Comparison of ENCODE assay signal across 14 cellular contexts in genomic region chrX:137171626-137172025, GRCh38.
DNase-seq lines count a peak whose midpoint lies in the region; ATAC-seq, FAIRE-seq and TF ChIP-seq lines count a peak whose summit lies in the region.
"Had no signal": no experiment of that assay in that cellular context is flagged by ENCODE, and none has a peak within 500 bp of the region (broad histone marks: within the 10 kb centered on the region; RNA-seq: fewer than 3 reads in every experiment).

No MANE protein-coding gene starts in this region.

- FAIRE-seq in GM12892 (lab: Jason Lieb, UNC) = no peak
- FAIRE-seq: H1 had no signal

- TF ChIP-seq POLR2A in GM12892 (IDR thresholded peaks at IDR 0.05; ENCODE audit: low read depth, low read length) = no peak

- ATAC-seq in GM21717 (IDR thresholded peaks at IDR 0.05; ENCODE audit: unreplicated experiment) = no peak

- DNase-seq in NCI-H1105 treated with DMSO at 0.1 percent for 48 hours (lab: John Stamatoyannopoulos, UW) = peak; percentile 33
- no peak for DNase-seq in NCI-H1105 (lab: John Stamatoyannopoulos, UW)
- peak; percentile 64 for DNase-seq in NCI-H748 (lab: John Stamatoyannopoulos, UW; ENCODE audit: unreplicated experiment)
- DNase-seq in cerebellar cortex (ENCODE audit: low spot score) = peak; percentile 14
- no peak for DNase-seq in GM12892 (ENCODE audit: insufficient read length)
- no peak for DNase-seq in NCI-H2171 treated with DMSO at 0.1 percent for 48 hours (lab: John Stamatoyannopoulos, UW)
- DNase-seq: 8988T; CD4-positive, alpha-beta memory T cell; DMS153; DMS79; GF-D8; H9 had no signal

Comparison
In these comparisons a context has a peak if more than half of its experiments do, and no peak if none do; other contexts are left out.
1. DNase-seq: peak in NCI-H1105 treated with DMSO at 0.1 percent for 48 hours (single experiment), NCI-H748 (single experiment) and cerebellar cortex (single experiment); none in NCI-H1105 (single experiment), GM12892 (single experiment) and NCI-H2171 treated with DMSO at 0.1 percent for 48 hours (single experiment).